ENCODE assay signal across 38 cellular contexts in the genomic region with DNA sequence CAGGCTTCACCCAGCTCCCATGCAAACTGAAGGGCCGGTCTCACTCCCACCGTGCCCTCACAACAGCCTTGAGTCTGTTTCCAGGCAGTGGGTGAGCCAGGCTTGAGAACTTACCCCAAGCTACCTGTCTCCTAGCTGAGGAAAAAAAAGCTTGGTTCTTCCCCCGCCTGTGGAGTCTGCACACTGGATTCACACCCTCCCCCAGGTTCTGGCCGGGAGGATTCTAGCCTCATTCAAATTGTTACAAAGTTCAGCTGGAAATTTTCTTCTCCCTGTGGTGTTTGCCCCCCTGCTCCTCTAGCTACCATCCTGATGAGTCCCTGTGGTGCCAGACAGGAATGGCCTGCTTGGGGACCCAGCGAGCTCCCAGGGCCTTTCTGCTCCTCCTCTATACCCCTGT.
"Had no signal": no experiment of that assay in that cellular context is flagged by ENCODE, and none has a peak within 500 bp of the region (broad histone marks: within the 10 kb centered on the region; RNA-seq: fewer than 3 reads in every experiment).

No MANE protein-coding gene starts in this region.

- H3K4me3 ChIP-seq: adrenal gland, ascending aorta, body of pancreas, breast epithelium, cardiac muscle cell had no signal

- H3K9me3 ChIP-seq: adrenal gland, ascending aorta, body of pancreas had no signal

- H3K4me1 Mint-ChIP-seq: activated naive CD4-positive, alpha-beta T cell treated with anti-CD3 and anti-CD28 coated beads, Interleukin-2, amount 10 ng/mL, durations not matched to agents 7 days and 5 days; activated naive CD4-positive, alpha-beta T cell treated with anti-CD3 and anti-CD28 coated beads, Interleukin-2, amount 50 U/mL, for 24 hours; activated naive CD8-positive, alpha-beta T cell treated with anti-CD3 and anti-CD28 coated beads for 36 hours; activated naive CD8-positive, alpha-beta T cell treated with anti-CD3 and anti-CD28 coated beads, Interleukin-2, amount 10 ng/mL, durations not matched to agents 7 days and 5 days; activated naive CD8-positive, alpha-beta T cell treated with anti-CD3 and anti-CD28 coated beads, Interleukin-2, amount 50 U/mL, for 24 hours; activated T-helper 17 cell treated with anti-CD3 and anti-CD28 coated beads, Interleukin-2, amount 50 U/mL, for 72 hours; brain; central memory CD8-positive, alpha-beta T cell had no signal

- H3K27me3 ChIP-seq: adrenal gland, ascending aorta, body of pancreas, brain microvascular endothelial cell, breast epithelium, cardiac muscle cell had no signal

- H3K27ac Mint-ChIP-seq: activated naive CD4-positive, alpha-beta T cell treated with anti-CD3 and anti-CD28 coated beads for 36 hours; activated naive CD4-positive, alpha-beta T cell treated with anti-CD3 and anti-CD28 coated beads, Interleukin-2, amount 10 ng/mL, durations not matched to agents 7 days and 5 days; activated naive CD4-positive, alpha-beta T cell treated with anti-CD3 and anti-CD28 coated beads, Interleukin-2, amount 50 U/mL, for 24 hours; activated naive CD4-positive, alpha-beta T cell treated with anti-CD3 and anti-CD28 coated beads, Interleukin-2, amount 50 U/mL, for 72 hours; activated naive CD8-positive, alpha-beta T cell; activated naive CD8-positive, alpha-beta T cell treated with anti-CD3 and anti-CD28 coated beads for 36 hours; activated naive CD8-positive, alpha-beta T cell treated with anti-CD3 and anti-CD28 coated beads, Interleukin-2, amount 10 ng/mL, durations not matched to agents 7 days and 5 days; activated naive CD8-positive, alpha-beta T cell treated with anti-CD3 and anti-CD28 coated beads, Interleukin-2, amount 50 U/mL, for 24 hours; activated T-cell treated with anti-CD3 and anti-CD28 coated beads, Interleukin-2, amount 50 U/mL, for 24 hours; activated T-cell treated with anti-CD3 and anti-CD28 coated beads, Interleukin-2, amount 50 U/mL, for 72 hours; activated T-helper 1 cell treated with anti-CD3 and anti-CD28 coated beads, Interleukin-12 subunit alpha, Interleukin-12 subunit beta, Interleukin-2, Interleukin-4 antibody, amounts not matched to agents 30 ng/mL and 10 ng/mL and 1 ng/mL, durations not matched to agents 14 hours and 24 hours and 36 hours; activated T-helper 17 cell treated with anti-CD3 and anti-CD28 coated beads, Interleukin-2, amount 50 U/mL, for 72 hours; activated T-helper 2 cell treated with anti-CD3 and anti-CD28 coated beads, Interferon-gamma antibody, Interleukin-2, Interleukin-4, amounts not matched to agents 10 μg/mL and 5 μg/mL and 100 μg/mL, durations not matched to agents 14 hours and 24 hours and 36 hours; brain had no signal

- DNase-seq: activated effector memory CD4-positive, alpha-beta T cell treated with anti-CD3 and anti-CD28 coated beads, Interleukin-2, amount 50 U/mL, for 16 hours; activated effector memory CD4-positive, alpha-beta T cell treated with Interleukin-2 at 50 U/mL for 16 hours; activated gamma-delta T cell; activated gamma-delta T cell treated with Interleukin-2 at 50 U/mL for 16 hours; activated naive CD4-positive, alpha-beta T cell; activated naive CD4-positive, alpha-beta T cell treated with anti-CD3 and anti-CD28 coated beads for 36 hours; activated naive CD4-positive, alpha-beta T cell treated with anti-CD3 and anti-CD28 coated beads, Interleukin-2, amount 10 ng/mL, durations not matched to agents 7 days and 5 days; activated naive CD4-positive, alpha-beta T cell treated with anti-CD3 and anti-CD28 coated beads, Interleukin-2, amount 50 U/mL, for 16 hours; activated naive CD4-positive, alpha-beta T cell treated with Interleukin-2 at 50 U/mL for 16 hours; activated naive CD8-positive, alpha-beta T cell treated with anti-CD3 and anti-CD28 coated beads for 36 hours; activated naive CD8-positive, alpha-beta T cell treated with anti-CD3 and anti-CD28 coated beads, Interleukin-2, amount 10 ng/mL, durations not matched to agents 7 days and 5 days; activated naive CD8-positive, alpha-beta T cell treated with anti-CD3 and anti-CD28 coated beads, Interleukin-2, amount 50 U/mL, for 24 hours; activated T-cell treated with anti-CD3 and anti-CD28 coated beads, Interleukin-2, amount 50 U/mL, for 1 hour; activated T-cell treated with anti-CD3 and anti-CD28 coated beads, Interleukin-2, amount 50 U/mL, for 24 hours; activated T-cell treated with anti-CD3 and anti-CD28 coated beads, Interleukin-2, amount 50 U/mL, for 4 hours; activated T-cell treated with anti-CD3 and anti-CD28 coated beads, Interleukin-2, amount 50 U/mL, for 48 hours; activated T-cell treated with anti-CD3 and anti-CD28 coated beads, Interleukin-2, amount 50 U/mL, for 72 hours; adrenal gland; amniotic stem cell; amygdala; anterior cingulate cortex; aorta; body of pancreas; brain microvascular endothelial cell; caudate nucleus; central memory CD4-positive, alpha-beta T cell; cerebellar nuclear complex had no signal

- H3K4me3 Mint-ChIP-seq: activated naive CD4-positive, alpha-beta T cell treated with anti-CD3 and anti-CD28 coated beads for 36 hours; activated naive CD4-positive, alpha-beta T cell treated with anti-CD3 and anti-CD28 coated beads, Interleukin-2, amount 10 ng/mL, durations not matched to agents 7 days and 5 days; activated naive CD4-positive, alpha-beta T cell treated with anti-CD3 and anti-CD28 coated beads, Interleukin-2, amount 50 U/mL, for 24 hours; activated naive CD8-positive, alpha-beta T cell; activated naive CD8-positive, alpha-beta T cell treated with anti-CD3 and anti-CD28 coated beads for 36 hours; activated naive CD8-positive, alpha-beta T cell treated with anti-CD3 and anti-CD28 coated beads, Interleukin-2, amount 10 ng/mL, durations not matched to agents 7 days and 5 days; activated naive CD8-positive, alpha-beta T cell treated with anti-CD3 and anti-CD28 coated beads, Interleukin-2, amount 50 U/mL, for 24 hours; activated T-cell treated with anti-CD3 and anti-CD28 coated beads, Interleukin-2, amount 50 U/mL, for 24 hours; activated T-cell treated with anti-CD3 and anti-CD28 coated beads, Interleukin-2, amount 50 U/mL, for 4 hours; activated T-cell treated with anti-CD3 and anti-CD28 coated beads, Interleukin-2, amount 50 U/mL, for 72 hours; activated T-helper 1 cell treated with anti-CD3 and anti-CD28 coated beads, Interleukin-12 subunit alpha, Interleukin-12 subunit beta, Interleukin-2, Interleukin-4 antibody, amounts not matched to agents 30 ng/mL and 10 ng/mL and 1 ng/mL, durations not matched to agents 14 hours and 24 hours and 36 hours; activated T-helper 17 cell treated with anti-CD3 and anti-CD28 coated beads, Interleukin-2, amount 50 U/mL, for 72 hours; brain; central memory CD8-positive, alpha-beta T cell had no signal

- H3K27ac ChIP-seq: adrenal gland, ascending aorta, body of pancreas, brain microvascular endothelial cell, breast epithelium, cardiac muscle cell had no signal

- H3K4me1 ChIP-seq: adrenal gland, ascending aorta, body of pancreas, breast epithelium had no signal

- H3K27me3 Mint-ChIP-seq: activated naive CD4-positive, alpha-beta T cell treated with anti-CD3 and anti-CD28 coated beads, Interleukin-2, amount 10 ng/mL, durations not matched to agents 7 days and 5 days; activated naive CD4-positive, alpha-beta T cell treated with anti-CD3 and anti-CD28 coated beads, Interleukin-2, amount 50 U/mL, for 24 hours; activated naive CD8-positive, alpha-beta T cell; activated naive CD8-positive, alpha-beta T cell treated with anti-CD3 and anti-CD28 coated beads for 36 hours; activated naive CD8-positive, alpha-beta T cell treated with anti-CD3 and anti-CD28 coated beads, Interleukin-2, amount 10 ng/mL, durations not matched to agents 7 days and 5 days; activated naive CD8-positive, alpha-beta T cell treated with anti-CD3 and anti-CD28 coated beads, Interleukin-2, amount 50 U/mL, for 24 hours; activated T-cell treated with anti-CD3 and anti-CD28 coated beads, Interleukin-2, amount 50 U/mL, for 24 hours; central memory CD8-positive, alpha-beta T cell had no signal

- H3K36me3 Mint-ChIP-seq: activated naive CD4-positive, alpha-beta T cell treated with anti-CD3 and anti-CD28 coated beads, Interleukin-2, amount 10 ng/mL, durations not matched to agents 7 days and 5 days; activated naive CD4-positive, alpha-beta T cell treated with anti-CD3 and anti-CD28 coated beads, Interleukin-2, amount 50 U/mL, for 24 hours; activated naive CD8-positive, alpha-beta T cell; activated naive CD8-positive, alpha-beta T cell treated with anti-CD3 and anti-CD28 coated beads for 36 hours; activated naive CD8-positive, alpha-beta T cell treated with anti-CD3 and anti-CD28 coated beads, Interleukin-2, amount 10 ng/mL, durations not matched to agents 7 days and 5 days; brain had no signal

- H3K36me3 ChIP-seq: adrenal gland, ascending aorta, brain microvascular endothelial cell, breast epithelium, cardiac muscle cell had no signal
